8 cellular contexts compared by ENCODE assay signal in genomic region chr15:56040081-56041035, GRCh38. TPM values are rescaled to one million over a fixed set of nuclear protein-coding genes. Genes with fewer than 3 reads are reported as not detected.
DNase-seq lines count a peak whose midpoint lies in the region; ATAC-seq and TF ChIP-seq lines count a peak whose summit lies in the region.

No MANE protein-coding gene starts in this region.

- H3K4me3 ChIP-seq in adrenal gland, result no peak overlapping the region
- H3K4me3 ChIP-seq in suprapubic skin, result no peak overlapping the region

- H3K4me1 ChIP-seq in adrenal gland (replicated peaks in 1 of 2) (peaks cover 0 to 7% of the 10 kb centered on the region in 2 donors), suprapubic skin (peaks cover 25% of the 10 kb centered on the region)

- H3K9me3 ChIP-seq in adrenal gland (replicated peaks in 1 of 3), result no peaks in the 10 kb centered on the region
- no peaks in the 10 kb centered on the region for H3K9me3 ChIP-seq in suprapubic skin

- H3K27ac ChIP-seq in adrenal gland, result peak overlapping the region in 3 of 5 donors; percentile 41 to 77 (median 60)
- H3K27ac ChIP-seq in suprapubic skin, result peak overlapping the region; percentile 61

- H3K36me3 ChIP-seq in adrenal gland (replicated peaks in 1 of 2) (no peaks in the 10 kb centered on the region), suprapubic skin (no peaks in the 10 kb centered on the region)

- no peaks in the 10 kb centered on the region for H3K27me3 ChIP-seq in adrenal gland
- no peaks in the 10 kb centered on the region for H3K27me3 ChIP-seq in suprapubic skin

- TF ChIP-seq EP300 in suprapubic skin (IDR thresholded peaks at IDR 0.05), result peak; percentile 48

- no peak for TF ChIP-seq POLR2A in adrenal gland (IDR thresholded peaks at IDR 0.05)
- TF ChIP-seq POLR2A in suprapubic skin (IDR thresholded peaks at IDR 0.05), result no peak

- intact Hi-C loops in adrenal gland (cut with DNase I), result no loop called here

- DNase-seq in DMS153 (lab: John Stamatoyannopoulos, UW) (peak; percentile 53), LoVo (ENCODE audit: low spot score) (peak; percentile 79), adrenal gland (peak; percentile 75 to 91 (median 86)), iPS-NIHi7 (ENCODE audit: extremely low spot score) (peak; percentile 35), suprapubic skin (ENCODE audit: low spot score in 2 of 2) (peak in 1 of 2 donors; percentile 76), HUDEP-2 (lab: John Stamatoyannopoulos, UW; ENCODE audit: unreplicated experiment in 76 of 76) (no peak)

- TF ChIP-seq CTCF in adrenal gland (IDR thresholded peaks at IDR 0.05) (no peak), suprapubic skin (IDR thresholded peaks at IDR 0.05) (no peak)

- 34 to 45% (median 36%) methylated on average over 8 of the region's 8 CpGs for WGBS in adrenal gland, 4 donors
- WGBS in suprapubic skin, result 34% methylated on average over 8 of the region's 8 CpGs

- no peak for ATAC-seq in HG03025 (IDR thresholded peaks at IDR 0.05; ENCODE audit: low FRiP score, unreplicated experiment)
- no peak for ATAC-seq in HG03095 (IDR thresholded peaks at IDR 0.05; ENCODE audit: unreplicated experiment)

RNA-seq across cellular contexts. Expression of gene NEDD4, which starts 46.9 kb away (rescaled TPM):
- total RNA-seq in adrenal gland (10 to 100 TPM in 4 of 8 donors, 1 to 10 TPM in 4; 5.9 to 20.5 (median 10.7) TPM), suprapubic skin (10 to 100 TPM; 16.1 to 55.3 (median 26.6) TPM)
- polyA plus RNA-seq in adrenal gland, result 1 to 10 TPM; 2.5 to 9.6 (median 3.2) TPM

Comparison
In these comparisons a context has a peak if more than half of its experiments do, and no peak if none do; other contexts are left out.
1. DNase-seq: peak in DMS153 (single experiment), LoVo (single experiment), adrenal gland (7 of 7) and iPS-NIHi7 (single experiment); none in HUDEP-2 (0 of 76).